Comparison of ENCODE assay signal across 28 cellular contexts in the genomic region with DNA sequence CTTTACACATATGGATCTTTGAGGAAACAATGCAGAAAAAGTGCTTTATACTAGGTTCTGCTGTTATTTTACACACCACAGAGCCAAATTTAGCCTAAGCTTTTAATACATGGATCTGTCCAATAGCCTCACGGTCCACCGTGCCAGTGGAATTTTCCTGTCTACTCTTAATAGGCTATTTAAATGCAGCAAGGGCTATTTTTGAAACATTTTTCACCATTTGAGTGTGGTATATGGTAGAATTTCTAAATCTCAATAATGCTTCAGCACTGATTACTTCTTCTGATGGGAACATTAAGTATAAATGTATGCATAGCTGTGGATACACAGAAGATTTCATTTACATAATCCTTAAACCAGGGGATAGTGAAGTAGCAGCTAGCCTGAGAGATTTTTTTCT. TPM values are rescaled to one million over a fixed set of nuclear protein-coding genes. Genes with fewer than 3 reads are reported as not detected.
"Had no signal": no experiment of that assay in that cellular context is flagged by ENCODE, and none has a peak within 500 bp of the region (broad histone marks: within the 10 kb centered on the region; RNA-seq: fewer than 3 reads in every experiment).

No MANE protein-coding gene starts in this region.

- H3K4me1 ChIP-seq: body of pancreas, colonic mucosa, prostate gland, tibial nerve had no signal

- H3K4me1 Mint-ChIP-seq: activated naive CD4-positive, alpha-beta T cell treated with anti-CD3 and anti-CD28 coated beads, Interleukin-2, amount 10 ng/mL, durations not matched to agents 7 days and 5 days; activated naive CD8-positive, alpha-beta T cell treated with anti-CD3 and anti-CD28 coated beads, Interleukin-2, amount 10 ng/mL, durations not matched to agents 7 days and 5 days; nephron progenitor cell had no signal

- H3K27ac Mint-ChIP-seq: activated naive CD4-positive, alpha-beta T cell treated with anti-CD3 and anti-CD28 coated beads, Interleukin-2, amount 10 ng/mL, durations not matched to agents 7 days and 5 days; activated naive CD8-positive, alpha-beta T cell treated with anti-CD3 and anti-CD28 coated beads, Interleukin-2, amount 10 ng/mL, durations not matched to agents 7 days and 5 days; activated T-cell treated with anti-CD3 and anti-CD28 coated beads, Interleukin-2, amount 50 U/mL, for 24 hours; nephron progenitor cell had no signal

- H3K27me3 ChIP-seq: body of pancreas, colonic mucosa, heart left ventricle, neutrophil, ovary, tibial nerve had no signal

- H3K27me3 Mint-ChIP-seq: activated naive CD4-positive, alpha-beta T cell treated with anti-CD3 and anti-CD28 coated beads, Interleukin-2, amount 10 ng/mL, durations not matched to agents 7 days and 5 days; activated naive CD8-positive, alpha-beta T cell treated with anti-CD3 and anti-CD28 coated beads, Interleukin-2, amount 10 ng/mL, durations not matched to agents 7 days and 5 days had no signal

- H3K36me3 ChIP-seq: colonic mucosa, heart left ventricle, left ventricle myocardium inferior, neutrophil, ovary, prostate gland, tibial nerve had no signal

- FAIRE-seq: endothelial cell of umbilical vein had no signal

- H3K9me3 ChIP-seq: body of pancreas, colonic mucosa, heart left ventricle, left ventricle myocardium inferior, neutrophil, ovary, prostate gland, tibial nerve had no signal

- H3K4me3 ChIP-seq: body of pancreas, colonic mucosa, heart left ventricle, left ventricle myocardium inferior, ovary, prostate gland, skin epidermis, tibial nerve had no signal

- H3K9me3 Mint-ChIP-seq: activated naive CD4-positive, alpha-beta T cell treated with anti-CD3 and anti-CD28 coated beads, Interleukin-2, amount 10 ng/mL, durations not matched to agents 7 days and 5 days; activated naive CD8-positive, alpha-beta T cell treated with anti-CD3 and anti-CD28 coated beads, Interleukin-2, amount 10 ng/mL, durations not matched to agents 7 days and 5 days; activated T-cell treated with anti-CD3 and anti-CD28 coated beads, Interleukin-2, amount 50 U/mL, for 24 hours; nephron progenitor cell had no signal

- H3K27ac ChIP-seq: colonic mucosa, left ventricle myocardium inferior, neutrophil, ovary, prostate gland, skin epidermis, tibial nerve had no signal

- DNase-seq: activated CD4-positive, alpha-beta T cell treated with anti-CD3 and anti-CD28 coated beads for 4 hours; activated CD4-positive, alpha-beta T cell treated with anti-CD3 and anti-CD28 coated beads, Interleukin-2, amount 50 U/mL, for 48 hours; activated CD8-positive, alpha-beta memory T cell treated with anti-CD3 and anti-CD28 coated beads, Interleukin-2, amount 50 U/mL, for 4 hours; activated gamma-delta T cell; activated naive CD4-positive, alpha-beta T cell treated with anti-CD3 and anti-CD28 coated beads, Interleukin-2, amount 10 ng/mL, durations not matched to agents 7 days and 5 days; activated naive CD8-positive, alpha-beta T cell treated with anti-CD3 and anti-CD28 coated beads, Interleukin-2, amount 10 ng/mL, durations not matched to agents 7 days and 5 days; activated T-cell treated with anti-CD3 and anti-CD28 coated beads, Interleukin-2, amount 50 U/mL, for 24 hours; amniotic stem cell; body of pancreas; cerebellar nuclear complex; colonic mucosa; heart left ventricle; kidney glomerular epithelial cell; left ventricle myocardium inferior; nephron progenitor cell; ovary; retina; stimulated activated CD4-positive, alpha-beta T cell treated with anti-CD3 and anti-CD28 coated beads, Interleukin-12 subunit alpha, Interleukin-12 subunit beta, amount 100 ng/mL, for 4 hours; stimulated activated CD4-positive, alpha-beta T cell treated with anti-CD3 and anti-CD28 coated beads, Interleukin-4, amount 100 ng/mL, for 1 hour; stimulated activated naive CD8-positive, alpha-beta T cell treated with anti-CD3 and anti-CD28 coated beads, Interleukin-15, Interleukin-2, amounts not matched to agents 100 U/mL and 50 U/mL, for 24 hours had no signal

- H3K36me3 Mint-ChIP-seq: activated naive CD4-positive, alpha-beta T cell treated with anti-CD3 and anti-CD28 coated beads, Interleukin-2, amount 10 ng/mL, durations not matched to agents 7 days and 5 days; activated naive CD8-positive, alpha-beta T cell treated with anti-CD3 and anti-CD28 coated beads, Interleukin-2, amount 10 ng/mL, durations not matched to agents 7 days and 5 days had no signal

- H3K4me3 Mint-ChIP-seq: activated naive CD4-positive, alpha-beta T cell treated with anti-CD3 and anti-CD28 coated beads, Interleukin-2, amount 10 ng/mL, durations not matched to agents 7 days and 5 days; activated naive CD8-positive, alpha-beta T cell treated with anti-CD3 and anti-CD28 coated beads, Interleukin-2, amount 10 ng/mL, durations not matched to agents 7 days and 5 days; activated T-cell treated with anti-CD3 and anti-CD28 coated beads, Interleukin-2, amount 50 U/mL, for 24 hours; nephron progenitor cell had no signal

RNA-seq across cellular contexts. Expression of gene AMPH, which starts 45.6 kb away (rescaled TPM):
- total RNA-seq: activated CD8-positive, alpha-beta memory T cell treated with anti-CD3 and anti-CD28 coated beads for 36 hours; activated naive CD8-positive, alpha-beta T cell treated with anti-CD3 and anti-CD28 coated beads, Interleukin-2, amount 10 ng/mL, durations not matched to agents 7 days and 5 days; lung microvascular endothelial cell; T-helper 1 cell treated with Interleukin-12 subunit alpha and Interleukin-12 subunit beta and Interleukin-4 antibody, amounts not matched to agents 30 ng/mL and 1 ng/mL, for 36 hours had no signal
